ENCODE assay signal across 1 cellular context in the genomic region with DNA sequence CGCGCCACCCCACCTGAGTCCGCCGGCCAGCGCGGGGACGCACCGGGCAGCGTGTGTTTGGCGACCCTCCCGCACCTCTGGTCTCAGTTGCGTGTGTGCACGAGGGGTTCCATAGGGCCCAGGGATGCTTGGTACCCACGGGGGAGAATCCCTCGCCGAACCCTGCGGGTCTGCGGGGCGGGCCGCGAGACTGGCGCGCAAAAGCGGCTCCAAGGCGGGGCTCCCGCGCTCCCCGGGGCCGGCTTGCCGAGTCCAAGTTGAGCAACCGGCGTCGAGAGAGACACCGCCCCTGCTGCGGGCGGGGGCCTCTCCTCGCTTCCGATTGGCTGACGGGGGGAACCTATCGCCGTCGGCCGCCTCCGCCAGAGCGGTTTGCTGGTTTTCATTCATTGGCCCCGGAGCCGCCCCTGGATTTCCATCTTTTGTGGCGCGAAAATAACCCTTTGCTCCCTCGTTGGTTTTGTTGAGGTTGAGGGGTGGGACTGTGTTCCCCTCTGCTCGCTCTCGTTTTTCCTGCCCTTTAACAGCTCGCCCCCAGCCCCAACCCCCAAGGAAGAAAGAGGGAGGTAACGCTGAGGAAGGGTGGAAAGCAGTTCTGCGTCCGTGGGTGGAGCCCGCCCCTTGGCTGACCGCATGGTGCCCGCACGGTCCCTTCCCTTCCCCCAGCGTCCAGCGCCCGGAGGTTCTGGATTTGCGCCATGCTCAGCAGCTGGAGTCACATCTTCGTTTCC.
TF ChIP-seq lines count a peak whose summit lies in the region.

No MANE protein-coding gene starts in this region.

TF ChIP-seq in HEK293, 187 proteins besides CTCF, POLR2A, EP300 and RAD21 (continued from another document):
- TF ChIP-seq ZNF510 (tag by site-specific recombination; IDR thresholded peaks at IDR 0.05; ENCODE audit: insufficient replicate concordance) (no peak), ZNF843 (tag by site-specific recombination; IDR thresholded peaks at IDR 0.05) (0 out of 2 replicates have a peak, but pooled peaks have one; percentile 8)
TF ChIP-seq in HEK293: peak in this region for 70.
